ENCODE assay signal across 8 cellular contexts in the genomic region with DNA sequence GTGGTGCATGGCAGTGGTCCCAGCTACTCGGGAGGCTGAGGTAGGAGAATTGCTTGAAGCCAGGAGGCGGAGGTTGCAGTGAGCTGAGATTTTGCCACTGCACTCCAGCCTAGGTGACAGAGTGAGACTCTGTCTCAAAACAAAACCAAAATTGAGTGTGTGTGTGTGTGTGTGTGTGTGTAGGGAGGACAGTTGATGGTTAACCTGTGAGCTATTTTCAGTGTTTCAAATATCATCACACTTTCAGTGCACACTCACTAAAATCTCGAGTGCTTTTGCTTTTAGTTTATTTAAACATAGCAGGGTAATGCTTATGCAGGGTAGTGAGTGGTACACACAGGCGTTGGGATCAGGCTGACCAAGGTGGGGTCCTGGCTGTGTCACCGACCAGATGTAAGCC.
DNase-seq lines count a peak whose midpoint lies in the region; ATAC-seq and TF ChIP-seq lines count a peak whose summit lies in the region.
"Not testable (repeated sequence)": the region's sequence is repeated elsewhere in the genome, so short reads cannot be mapped to it uniquely, and the experiment has no call there.

No MANE protein-coding gene starts in this region.

- TF ChIP-seq CTCF in GM12865 (IDR thresholded peaks at IDR 0.05; ENCODE audit: insufficient read depth, low read depth, low read length, missing control alignments) = not testable (repeated sequence)

- H3K4me3 ChIP-seq in GM12865 (ENCODE audit: low read depth, low read length) = not testable (repeated sequence)

- ATAC-seq in GM18868 (IDR thresholded peaks at IDR 0.05; ENCODE audit: unreplicated experiment) = peak; percentile 83
- ATAC-seq in GM19397 (IDR thresholded peaks at IDR 0.05; ENCODE audit: unreplicated experiment) = peak; percentile 88
- peak; percentile 82 for ATAC-seq in GM21526 (IDR thresholded peaks at IDR 0.05; ENCODE audit: low FRiP score, unreplicated experiment)
- peak; percentile 97 for ATAC-seq in HG02759 (IDR thresholded peaks at IDR 0.05; ENCODE audit: unreplicated experiment)
- peak; percentile 88 for ATAC-seq in HG03064 (IDR thresholded peaks at IDR 0.05; ENCODE audit: low read depth, unreplicated experiment)
- peak; percentile 86 for ATAC-seq in HG03432 (IDR thresholded peaks at IDR 0.05; ENCODE audit: unreplicated experiment)

- peak overlapping the region; percentile 97 for H3K27ac ChIP-seq in caudate nucleus (ENCODE audit: low read depth, low read length)

- DNase-seq in GM12865 (ENCODE audit: low read depth) = peak; percentile 75
- not testable (repeated sequence) for DNase-seq in caudate nucleus (lab: John Stamatoyannopoulos, UW)
